ENCODE assay signal across 1 cellular context in genomic region chr5:69559908-69560330, GRCh38.
TF ChIP-seq lines count a peak whose summit lies in the region.

TSS of gene GTF2H2C (plus strand) at chr5:69560191. CDS start at chr5:69565133, 4,942 bp downstream.

TF ChIP-seq in H1, 55 proteins besides CTCF, POLR2A, EP300 and RAD21 (continued from another document):
- peak; percentile 41 for TF ChIP-seq MAX (IDR thresholded peaks at IDR 0.05)
- TF ChIP-seq YY1 (IDR thresholded peaks at IDR 0.05; ENCODE audit: low read depth, low read length) = 0 out of 2 replicates have a peak, but pooled peaks have one; percentile 64
- TF ChIP-seq POLR2AphosphoS5 (IDR thresholded peaks at IDR 0.05; ENCODE audit: low read depth, low read length) = 0 out of 2 replicates have a peak, but pooled peaks have one; percentile 26
- TF ChIP-seq PHF8 (conservative IDR thresholded peaks at IDR 0.05; ENCODE audit: low read depth, low read length) = 0 out of 2 replicates have a peak, but pooled peaks have one; percentile 12
